18 cellular contexts compared by ENCODE assay signal in genomic region chr13:36837354-36838092, GRCh38.
"Had no signal": no experiment of that assay in that cellular context is flagged by ENCODE, and none has a peak within 500 bp of the region (broad histone marks: within the 10 kb centered on the region; RNA-seq: fewer than 3 reads in every experiment).

No MANE protein-coding gene starts in this region.

- H3K4me3 Mint-ChIP-seq: activated naive CD8-positive, alpha-beta T cell treated with anti-CD3 and anti-CD28 coated beads, Interleukin-2, amount 50 U/mL, for 24 hours; activated T-cell treated with anti-CD3 and anti-CD28 coated beads, Interleukin-2, amount 50 U/mL, for 72 hours; natural killer cell treated with Interleukin-12 subunit alpha and Interleukin-12 subunit beta and Interleukin-15 and Interleukin-18, amount 100 ng/mL, for 72 hours; stimulated activated effector memory CD8-positive, alpha-beta T cell treated with anti-CD3 and anti-CD28 coated beads, Interleukin-12 subunit alpha, Interleukin-12 subunit beta, amount 100 ng/mL, for 72 hours had no signal

- H3K36me3 ChIP-seq: breast epithelium, left lung, thoracic aorta had no signal

- H3K9me3 Mint-ChIP-seq: activated naive CD8-positive, alpha-beta T cell treated with anti-CD3 and anti-CD28 coated beads, Interleukin-2, amount 50 U/mL, for 24 hours; activated T-cell treated with anti-CD3 and anti-CD28 coated beads, Interleukin-2, amount 50 U/mL, for 72 hours; natural killer cell treated with Interleukin-12 subunit alpha and Interleukin-12 subunit beta and Interleukin-15 and Interleukin-18, amount 100 ng/mL, for 72 hours; stimulated activated effector memory CD8-positive, alpha-beta T cell treated with anti-CD3 and anti-CD28 coated beads, Interleukin-12 subunit alpha, Interleukin-12 subunit beta, amount 100 ng/mL, for 72 hours had no signal

- H3K79me2 ChIP-seq: hepatocyte had no signal

- H3K27ac ChIP-seq: ascending aorta, breast epithelium, dorsolateral prefrontal cortex, hepatocyte, left lung, sigmoid colon, thoracic aorta had no signal

- H3K27me3 ChIP-seq: ascending aorta, breast epithelium, dorsolateral prefrontal cortex, hepatocyte, left lung, sigmoid colon had no signal

- DNase-seq: activated CD4-positive, alpha-beta T cell treated with anti-CD3 and anti-CD28 coated beads for 1 hour; activated CD8-positive, alpha-beta memory T cell treated with anti-CD3 and anti-CD28 coated beads, Interleukin-2, amount 50 U/mL, for 48 hours; activated gamma-delta T cell treated with Interleukin-2 at 50 U/mL for 16 hours; activated naive CD8-positive, alpha-beta T cell treated with anti-CD3 and anti-CD28 coated beads, Interleukin-2, amount 50 U/mL, for 24 hours; activated T-cell treated with anti-CD3 and anti-CD28 coated beads, Interleukin-2, amount 50 U/mL, for 72 hours; dorsolateral prefrontal cortex; erythroblast; left lung; mesenchymal stem cell; occipital lobe; sigmoid colon; stimulated activated CD4-positive, alpha-beta T cell treated with anti-CD3 and anti-CD28 coated beads, Interleukin-12 subunit alpha, Interleukin-12 subunit beta, amount 100 ng/mL, for 4 hours had no signal

- H3K27ac Mint-ChIP-seq: activated naive CD8-positive, alpha-beta T cell treated with anti-CD3 and anti-CD28 coated beads, Interleukin-2, amount 50 U/mL, for 24 hours; activated T-cell treated with anti-CD3 and anti-CD28 coated beads, Interleukin-2, amount 50 U/mL, for 72 hours; natural killer cell treated with Interleukin-12 subunit alpha and Interleukin-12 subunit beta and Interleukin-15 and Interleukin-18, amount 100 ng/mL, for 72 hours; stimulated activated effector memory CD8-positive, alpha-beta T cell treated with anti-CD3 and anti-CD28 coated beads, Interleukin-12 subunit alpha, Interleukin-12 subunit beta, amount 100 ng/mL, for 72 hours had no signal

- H3K4me2 ChIP-seq: hepatocyte had no signal

- H3K27me3 Mint-ChIP-seq: activated naive CD8-positive, alpha-beta T cell treated with anti-CD3 and anti-CD28 coated beads, Interleukin-2, amount 50 U/mL, for 24 hours; natural killer cell treated with Interleukin-12 subunit alpha and Interleukin-12 subunit beta and Interleukin-15 and Interleukin-18, amount 100 ng/mL, for 72 hours had no signal

- H3K4me3 ChIP-seq: ascending aorta, breast epithelium, dorsolateral prefrontal cortex, hepatocyte, left lung, sigmoid colon, thoracic aorta had no signal

- H3K4me1 ChIP-seq: ascending aorta, breast epithelium, left lung, sigmoid colon had no signal

- H3K9me3 ChIP-seq: ascending aorta, breast epithelium, left lung, sigmoid colon, thoracic aorta had no signal

- H3K36me3 Mint-ChIP-seq: natural killer cell treated with Interleukin-12 subunit alpha and Interleukin-12 subunit beta and Interleukin-15 and Interleukin-18, amount 100 ng/mL, for 72 hours had no signal

- H2AFZ ChIP-seq: hepatocyte had no signal

- H3K4me1 Mint-ChIP-seq: activated naive CD8-positive, alpha-beta T cell treated with anti-CD3 and anti-CD28 coated beads, Interleukin-2, amount 50 U/mL, for 24 hours had no signal
